8 cellular contexts compared by ENCODE assay signal in the genomic region with DNA sequence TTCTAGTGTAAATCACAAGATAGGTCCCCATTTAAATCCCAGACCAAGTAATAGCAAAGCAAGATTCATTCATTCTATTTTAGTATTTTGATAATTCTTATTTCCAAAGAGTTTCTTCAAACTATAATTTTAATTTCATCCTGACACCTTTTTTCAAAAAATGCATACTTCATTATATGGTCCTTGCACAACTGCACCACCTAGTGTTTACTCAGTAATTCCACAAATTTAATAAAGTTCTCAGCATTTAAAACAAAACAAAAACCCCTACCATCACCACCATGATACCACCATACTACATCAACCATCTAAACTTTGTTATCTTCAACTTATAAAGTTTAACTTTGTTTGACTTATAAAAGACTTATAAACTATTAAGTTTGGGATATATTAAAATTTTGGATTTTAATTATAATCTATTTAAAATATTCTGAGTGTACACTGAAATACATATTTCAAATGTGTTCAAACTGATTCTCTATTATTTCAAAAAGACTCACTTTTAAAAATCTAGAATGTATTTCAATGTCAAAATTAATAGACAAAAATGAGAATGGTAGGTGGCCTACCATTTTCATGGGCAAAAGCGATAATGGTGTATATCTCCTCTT. TPM values are rescaled to one million over a fixed set of nuclear protein-coding genes. Genes with fewer than 3 reads are reported as not detected.
A peak's percentile ranks its signal among the peaks of the same experiment; 100 is the strongest.
DNase-seq lines count a peak whose midpoint lies in the region; ATAC-seq and TF ChIP-seq lines count a peak whose summit lies in the region.

No MANE protein-coding gene starts in this region.

- ATAC-seq in RWPE2 (ENCODE audit: low read depth) (0 out of 3 replicates have a peak, but pooled peaks have one; percentile 40), HG03342 (IDR thresholded peaks at IDR 0.05; ENCODE audit: unreplicated experiment) (no peak), GM21367 (IDR thresholded peaks at IDR 0.05; ENCODE audit: unreplicated experiment) (no peak)

- no peak for TF ChIP-seq POLR2A in suprapubic skin (IDR thresholded peaks at IDR 0.05)

- peak; percentile 16 for DNase-seq in AG20443 (ENCODE audit: low spot score)
- peak; percentile 13 for DNase-seq in H4 (ENCODE audit: low spot score)
- DNase-seq in RWPE2 (ENCODE audit: low spot score): no peak
- DNase-seq in germinal center (ENCODE audit: low spot score): peak; percentile 6
- DNase-seq in caudate nucleus (lab: John Stamatoyannopoulos, UW): no peak
- DNase-seq in suprapubic skin (ENCODE audit: low spot score in 2 of 2): no peak

- H3K27ac ChIP-seq in RWPE2 (ENCODE audit: poor library complexity, severe bottlenecking) (no peak overlapping the region), caudate nucleus (ENCODE audit: low read depth, low read length) (no peak overlapping the region), suprapubic skin (no peak overlapping the region)

- TF ChIP-seq EP300 in suprapubic skin (IDR thresholded peaks at IDR 0.05): no peak

- 98% methylated on average over 1 of the region's 1 CpG for WGBS in suprapubic skin

- TF ChIP-seq CTCF in RWPE2 (IDR thresholded peaks at IDR 0.05; ENCODE audit: poor library complexity, severe bottlenecking) (peak; percentile 88), suprapubic skin (IDR thresholded peaks at IDR 0.05) (peak in 1 of 2 donors; percentile 22)

- H3K36me3 ChIP-seq in RWPE2 (ENCODE audit: low read depth) (no peaks in the 10 kb centered on the region; the same call in 1 of the 2 replicates), suprapubic skin (no peaks in the 10 kb centered on the region)

- H3K4me3 ChIP-seq in RWPE2 (ENCODE audit: severe bottlenecking) (no peak overlapping the region), suprapubic skin (no peak overlapping the region)

- peaks cover 13% of the 10 kb centered on the region for H3K4me1 ChIP-seq in RWPE2 (ENCODE audit: insufficient read depth, poor library complexity, severe bottlenecking)
- no peaks in the 10 kb centered on the region for H3K4me1 ChIP-seq in suprapubic skin

- H3K9me3 ChIP-seq in RWPE2 (ENCODE audit: severe bottlenecking) (no peaks in the 10 kb centered on the region), suprapubic skin (no peaks in the 10 kb centered on the region)

- peaks cover 4% of the 10 kb centered on the region for H3K27me3 ChIP-seq in RWPE2 (ENCODE audit: insufficient read depth, poor library complexity, severe bottlenecking)
- no peaks in the 10 kb centered on the region for H3K27me3 ChIP-seq in suprapubic skin

RNA-seq across cellular contexts. Expression of gene WDPCP, which starts 44.2 kb away (rescaled TPM):
- total RNA-seq in H4 (2014; rRNA removed; shearing (Covaris generic)): 3.7 and 4.6 TPM in 2 replicates
- total RNA-seq in suprapubic skin: 10 to 100 TPM in 1 of 4 donors, 1 to 10 TPM in 3; 6.7 to 18.7 (median 9.7) TPM

RNA-seq across cellular contexts. Expression of gene MDH1, which starts 44.6 kb away (rescaled TPM):
- 309 and 407 TPM in 2 replicates for total RNA-seq in H4 (2014; rRNA removed; shearing (Covaris generic))
- 100 to 1,000 TPM in 3 of 4 donors, 10 to 100 TPM in 1; 90.7 to 153 (median 131) TPM for total RNA-seq in suprapubic skin

Comparison
In these comparisons a context has a peak if more than half of its experiments do, and no peak if none do; other contexts are left out.
1. DNase-seq: peak in AG20443 (single experiment), H4 (single experiment) and germinal center (single experiment); none in RWPE2 (single experiment), caudate nucleus (0 of 61) and suprapubic skin (0 of 2).